16 cellular contexts compared by ENCODE assay signal in the genomic region with DNA sequence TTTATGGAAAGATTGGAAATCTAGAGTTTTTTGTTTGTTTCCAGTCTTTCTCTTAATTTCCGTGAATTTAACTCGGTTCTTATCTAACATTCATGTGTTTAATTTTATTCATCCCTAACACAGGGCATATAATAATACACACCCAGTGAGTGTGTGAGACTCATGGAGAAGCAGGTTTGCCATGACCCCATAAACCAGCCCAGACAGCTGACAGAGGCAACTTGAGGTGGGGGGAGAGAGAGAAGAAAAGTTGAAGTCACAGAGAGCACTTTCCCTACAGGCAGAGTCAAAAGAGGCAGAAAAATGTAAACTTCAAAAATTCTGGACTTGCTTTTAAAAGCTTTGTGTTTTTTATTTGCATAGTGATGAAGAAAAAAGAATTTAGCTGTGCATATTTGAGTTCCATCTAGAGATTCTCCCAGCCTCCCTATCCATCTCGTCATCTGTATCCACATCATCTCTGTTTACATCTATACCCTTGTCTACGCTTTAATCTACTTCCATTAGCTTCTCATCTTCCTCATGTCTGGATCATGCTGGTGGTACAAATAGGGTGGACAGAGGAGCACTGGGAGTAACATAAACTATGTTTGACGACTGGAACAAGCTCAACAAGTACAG.
"Had no signal": no experiment of that assay in that cellular context is flagged by ENCODE, and none has a peak within 500 bp of the region (broad histone marks: within the 10 kb centered on the region; RNA-seq: fewer than 3 reads in every experiment).

No MANE protein-coding gene starts in this region.

- ATAC-seq: activated naive CD4-positive, alpha-beta T cell treated with anti-CD3 and anti-CD28 coated beads, Interleukin-2, amount 50 U/mL, for 72 hours; effector memory CD8-positive, alpha-beta T cell; gastroesophageal sphincter; natural killer cell treated with Interleukin-12 subunit alpha and Interleukin-12 subunit beta and Interleukin-15 and Interleukin-18, amount 100 ng/mL, for 72 hours had no signal

- H3K4me1 ChIP-seq: gastroesophageal sphincter, tibial artery had no signal

- H3K27me3 ChIP-seq: cardiac muscle cell, gastroesophageal sphincter, heart right ventricle, neutrophil, tibial artery had no signal

- H3K27ac Mint-ChIP-seq: activated naive CD4-positive, alpha-beta T cell treated with anti-CD3 and anti-CD28 coated beads, Interleukin-2, amount 50 U/mL, for 72 hours; effector memory CD8-positive, alpha-beta T cell; memory B cell; natural killer cell treated with Interleukin-12 subunit alpha and Interleukin-12 subunit beta and Interleukin-15 and Interleukin-18, amount 100 ng/mL, for 72 hours had no signal

- DNase-seq: activated CD4-positive, alpha-beta T cell treated with anti-CD3 and anti-CD28 coated beads for 1 hour; activated gamma-delta T cell treated with Interleukin-2 at 50 U/mL for 16 hours; effector memory CD8-positive, alpha-beta T cell; heart right ventricle; kidney glomerular epithelial cell; left ventricle myocardium superior; stimulated activated CD4-positive, alpha-beta T cell treated with anti-CD3 and anti-CD28 coated beads, Interleukin-2, amount 100 ng/mL, for 24 hours; stimulated activated naive CD4-positive, alpha-beta T cell treated with Interleukin-2 at 50 U/mL for 16 hours; tibial artery; WERI-Rb-1 had no signal

- H3K9me3 ChIP-seq: gastroesophageal sphincter, heart right ventricle, neutrophil, tibial artery had no signal

- H3K36me3 ChIP-seq: cardiac muscle cell, gastroesophageal sphincter, heart right ventricle, neutrophil, tibial artery, WERI-Rb-1 had no signal

- H3K36me3 Mint-ChIP-seq: activated naive CD4-positive, alpha-beta T cell treated with anti-CD3 and anti-CD28 coated beads, Interleukin-2, amount 50 U/mL, for 72 hours; memory B cell; natural killer cell treated with Interleukin-12 subunit alpha and Interleukin-12 subunit beta and Interleukin-15 and Interleukin-18, amount 100 ng/mL, for 72 hours had no signal

- H3K4me3 ChIP-seq: cardiac muscle cell, gastroesophageal sphincter, heart right ventricle, tibial artery had no signal

- H3K9me3 Mint-ChIP-seq: activated naive CD4-positive, alpha-beta T cell treated with anti-CD3 and anti-CD28 coated beads, Interleukin-2, amount 50 U/mL, for 72 hours; effector memory CD8-positive, alpha-beta T cell; memory B cell; natural killer cell treated with Interleukin-12 subunit alpha and Interleukin-12 subunit beta and Interleukin-15 and Interleukin-18, amount 100 ng/mL, for 72 hours had no signal

- H3K4me1 Mint-ChIP-seq: memory B cell had no signal

- H3K27ac ChIP-seq: cardiac muscle cell, neutrophil, tibial artery, WERI-Rb-1 had no signal

- H3K4me3 Mint-ChIP-seq: effector memory CD8-positive, alpha-beta T cell; memory B cell; natural killer cell treated with Interleukin-12 subunit alpha and Interleukin-12 subunit beta and Interleukin-15 and Interleukin-18, amount 100 ng/mL, for 72 hours had no signal
